ENCODE assay signal across 18 cellular contexts in the genomic region with DNA sequence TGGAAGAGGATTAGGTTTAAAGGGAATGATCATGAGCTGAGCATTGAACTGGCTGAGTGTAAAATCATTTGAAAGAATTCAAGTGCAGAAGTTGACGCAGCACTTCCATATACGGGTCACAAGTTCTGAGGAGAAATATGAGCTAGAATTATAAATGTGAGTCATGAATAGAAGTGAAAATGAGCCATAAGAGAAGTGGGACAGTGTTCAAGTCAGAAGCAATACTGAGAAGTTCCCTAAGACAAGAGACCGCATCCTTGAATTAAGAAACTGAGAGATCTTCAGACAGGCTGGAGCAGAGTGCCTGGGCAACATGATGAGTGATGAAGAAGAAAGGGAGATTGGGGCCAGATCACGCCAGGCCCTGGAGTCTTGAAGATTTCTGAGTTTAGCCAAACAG.
DNase-seq lines count a peak whose midpoint lies in the region; TF ChIP-seq lines count a peak whose summit lies in the region.
"Had no signal": no experiment of that assay in that cellular context is flagged by ENCODE, and none has a peak within 500 bp of the region (broad histone marks: within the 10 kb centered on the region; RNA-seq: fewer than 3 reads in every experiment).

No MANE protein-coding gene starts in this region.

- no peaks in the 10 kb centered on the region for H3K4me1 Mint-ChIP-seq in activated CD4-positive, alpha-beta T cell treated with anti-CD3 and anti-CD28 coated beads, Interleukin-2, amount 10 ng/mL, durations not matched to agents 24 days and 14 days
- H3K4me1 Mint-ChIP-seq: B cell; CD8-positive, alpha-beta memory T cell had no signal

- no peaks in the 10 kb centered on the region for H3K9me3 ChIP-seq in OCI-LY3 (ENCODE audit: insufficient read depth, low read length)
- no peaks in the 10 kb centered on the region for H3K9me3 ChIP-seq in osteoblast (ENCODE audit: low read depth, low read length)
- H3K9me3 ChIP-seq: SK-N-SH had no signal

- TF ChIP-seq CTCF in OCI-LY3 (IDR thresholded peaks at IDR 0.05; ENCODE audit: low read depth, low read length) (no peak), osteoblast (IDR thresholded peaks at IDR 0.05; ENCODE audit: extremely low read depth, low read depth, low read length) (no peak)

- peak overlapping the region; percentile 56 for H3K4me2 ChIP-seq in OCI-LY3 (ENCODE audit: low read length)
- peak overlapping the region; percentile 1 for H3K4me2 ChIP-seq in osteoblast (ENCODE audit: insufficient read depth, low read length)
- H3K4me2 ChIP-seq: SK-N-SH had no signal

- H3K4me1 ChIP-seq in OCI-LY3 (ENCODE audit: low read length) (peaks cover 18% of the 10 kb centered on the region), osteoblast (ENCODE audit: insufficient read depth, low read length) (peaks cover 19% of the 10 kb centered on the region)

- H3K4me3 ChIP-seq in OCI-LY3 (ENCODE audit: low read length), result peak overlapping the region; percentile 13; the same call in 1 of the 2 replicates
- H3K4me3 ChIP-seq in osteoblast (ENCODE audit: insufficient read depth, low read length), result no peak overlapping the region

- no peaks in the 10 kb centered on the region for H3K79me2 ChIP-seq in OCI-LY3 (ENCODE audit: low read length)
- H3K79me2 ChIP-seq in osteoblast (ENCODE audit: insufficient read depth, low read length), result no peaks in the 10 kb centered on the region

- H3K9me3 Mint-ChIP-seq in activated CD4-positive, alpha-beta T cell treated with anti-CD3 and anti-CD28 coated beads, Interleukin-2, amount 10 ng/mL, durations not matched to agents 24 days and 14 days, result no peaks in the 10 kb centered on the region

- intact Hi-C loops in activated CD4-positive, alpha-beta T cell treated with anti-CD3 and anti-CD28 coated beads, Interleukin-2, amount 10 ng/mL, durations not matched to agents 24 days and 14 days (cut with micrococcal nuclease), result no loop called here

- no peaks in the 10 kb centered on the region for H3K27me3 Mint-ChIP-seq in activated CD4-positive, alpha-beta T cell treated with anti-CD3 and anti-CD28 coated beads, Interleukin-2, amount 10 ng/mL, durations not matched to agents 24 days and 14 days
- H3K27me3 Mint-ChIP-seq: B cell; CD8-positive, alpha-beta memory T cell had no signal

- no peak overlapping the region for H3K9ac ChIP-seq in OCI-LY3 (ENCODE audit: low read length)
- H3K9ac ChIP-seq: SK-N-SH had no signal

- H4K20me1 ChIP-seq in OCI-LY3 (ENCODE audit: insufficient read depth, low read length), result no peaks in the 10 kb centered on the region
- no peaks in the 10 kb centered on the region for H4K20me1 ChIP-seq in osteoblast (ENCODE audit: insufficient read depth, low read length)

- H3K36me3 Mint-ChIP-seq in activated CD4-positive, alpha-beta T cell treated with anti-CD3 and anti-CD28 coated beads, Interleukin-2, amount 10 ng/mL, durations not matched to agents 24 days and 14 days (ENCODE audit: low read depth), result no peaks in the 10 kb centered on the region
- H3K36me3 Mint-ChIP-seq: CD8-positive, alpha-beta memory T cell had no signal

- peak; percentile 42 for DNase-seq in MV-4-11 (lab: John Stamatoyannopoulos, UW)
- peak; percentile 69 for DNase-seq in fibroblast of gingiva (ENCODE audit: low read depth)
- no peak for DNase-seq in osteoblast (ENCODE audit: insufficient read length, low spot score, missing footprints)
- no peak for DNase-seq in activated CD4-positive, alpha-beta T cell treated with anti-CD3 and anti-CD28 coated beads, Interleukin-2, amount 10 ng/mL, durations not matched to agents 24 days and 14 days
- no peak for DNase-seq in inferior parietal cortex (ENCODE audit: extremely low spot score)
- no peak for DNase-seq in central memory CD4-positive, alpha-beta T cell
- no peak for DNase-seq in DMS153 treated with DMSO at 0.1 percent for 48 hours (lab: John Stamatoyannopoulos, UW; ENCODE audit: unreplicated experiment)
- DNase-seq: CD8-positive, alpha-beta memory T cell; DND-41; Karpas-422; NCI-H2029 treated with DMSO at 0.1 percent for 48 hours; NCI-H446 treated with DMSO at 0.1 percent for 48 hours; NCI-H526; NCI-H82; SK-N-SH had no signal

- no peak overlapping the region for H3K4me3 Mint-ChIP-seq in activated CD4-positive, alpha-beta T cell treated with anti-CD3 and anti-CD28 coated beads, Interleukin-2, amount 10 ng/mL, durations not matched to agents 24 days and 14 days
- H3K4me3 Mint-ChIP-seq: B cell; CD8-positive, alpha-beta memory T cell had no signal

- no peaks in the 10 kb centered on the region for H3K36me3 ChIP-seq in OCI-LY3 (replicated peaks; ENCODE audit: low read depth, low read length)
- no peaks in the 10 kb centered on the region for H3K36me3 ChIP-seq in osteoblast (ENCODE audit: insufficient read depth, low read length)

- H3K27me3 ChIP-seq in OCI-LY3 (ENCODE audit: low read depth, low read length) (no peaks in the 10 kb centered on the region), osteoblast (ENCODE audit: insufficient read depth, low read length) (no peaks in the 10 kb centered on the region)

- no peak overlapping the region for H2AFZ ChIP-seq in OCI-LY3 (ENCODE audit: low read depth, low read length)
- H2AFZ ChIP-seq in osteoblast (ENCODE audit: low read length), result no peak overlapping the region

- no peak overlapping the region for H3K27ac Mint-ChIP-seq in activated CD4-positive, alpha-beta T cell treated with anti-CD3 and anti-CD28 coated beads, Interleukin-2, amount 10 ng/mL, durations not matched to agents 24 days and 14 days
- H3K27ac Mint-ChIP-seq: B cell; CD8-positive, alpha-beta memory T cell had no signal

- H3K27ac ChIP-seq in OCI-LY3 (ENCODE audit: low read length) (peak overlapping the region; percentile 25), osteoblast (ENCODE audit: low read depth, low read length) (peak overlapping the region; percentile 50)
- H3K27ac ChIP-seq: C4-2B had no signal

Comparison
In these comparisons a context has a peak if more than half of its experiments do, and no peak if none do; other contexts are left out.
1. DNase-seq: peak in MV-4-11 (single experiment) and fibroblast of gingiva (single experiment); none in osteoblast (single experiment), activated CD4-positive, alpha-beta T cell treated with anti-CD3 and anti-CD28 coated beads, Interleukin-2, amount 10 ng/mL, durations not matched to agents 24 days and 14 days (single experiment), inferior parietal cortex (single experiment), central memory CD4-positive, alpha-beta T cell (single experiment) and DMS153 treated with DMSO at 0.1 percent for 48 hours (single experiment).